Comparison of ENCODE assay signal across 8 cellular contexts in the genomic region with DNA sequence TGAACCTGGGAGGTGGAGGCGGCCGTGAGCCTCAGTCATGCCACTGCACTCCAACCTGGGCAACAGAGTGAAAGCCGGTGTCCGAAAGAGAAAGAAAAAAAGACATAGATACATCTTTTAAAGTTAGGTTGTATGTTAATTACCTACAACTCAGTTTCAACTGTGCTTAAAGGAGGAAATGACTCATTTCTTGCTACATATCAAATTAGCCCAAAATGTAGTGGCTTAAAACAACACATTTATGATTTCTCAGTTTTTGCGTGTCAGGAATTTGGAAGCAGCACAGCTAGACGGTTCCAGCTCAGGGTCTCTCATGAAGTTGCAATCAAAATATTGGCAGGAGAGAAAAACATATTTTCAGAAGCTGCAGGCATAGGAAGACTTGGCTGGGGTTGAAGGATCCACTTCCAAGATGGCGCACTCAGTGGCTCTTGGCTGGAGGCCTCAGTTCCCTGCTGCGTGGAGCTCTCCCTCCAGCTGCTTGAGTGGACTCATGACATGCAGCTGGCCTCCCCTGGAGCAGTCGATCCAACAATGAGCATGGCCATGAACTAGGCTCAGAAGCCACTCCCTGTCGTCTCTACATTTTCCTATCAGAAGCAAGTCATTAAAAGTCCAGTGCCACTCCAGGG. TPM values are rescaled to one million over a fixed set of nuclear protein-coding genes. Genes with fewer than 3 reads are reported as not detected.
A peak's percentile ranks its signal among the peaks of the same experiment; 100 is the strongest.
DNase-seq lines count a peak whose midpoint lies in the region; ATAC-seq and FAIRE-seq lines count a peak whose summit lies in the region.

No MANE protein-coding gene starts in this region.

- peaks cover 0 to 8% (median 0%) of the 10 kb centered on the region in 9 donors for H3K9me3 Mint-ChIP-seq in naive thymus-derived CD8-positive, alpha-beta T cell

- peak overlapping the region; percentile 68 to 98 (median 86) for H3K27ac Mint-ChIP-seq in naive thymus-derived CD8-positive, alpha-beta T cell

- no peak for FAIRE-seq in frontal cortex (lab: Jason Lieb, UNC)

- peak; percentile 62 for DNase-seq in ELR (ENCODE audit: low read depth)
- peak; percentile 59 for DNase-seq in HCEC 1CT
- DNase-seq in SIG-M5 (lab: John Stamatoyannopoulos, UW): peak; percentile 35
- peak in 1 of 10 donors; percentile 20 for DNase-seq in naive thymus-derived CD8-positive, alpha-beta T cell
- DNase-seq in epidermal melanocyte (ENCODE audit: insufficient read length, low spot score): no peak
- DNase-seq in frontal cortex (ENCODE audit: low spot score in 2 of 2): no peak
- DNase-seq in NCI-H345 treated with DMSO at 0.1 percent for 48 hours (lab: John Stamatoyannopoulos, UW; ENCODE audit: unreplicated experiment): no peak

- H3K36me3 Mint-ChIP-seq in naive thymus-derived CD8-positive, alpha-beta T cell: peaks cover 5 to 19% (median 10%) of the 10 kb centered on the region in 3 donors

- peak overlapping the region; percentile 19 for H3K27ac ChIP-seq in cingulate gyrus (ENCODE audit: low read depth, low read length)

- H3K4me3 Mint-ChIP-seq in naive thymus-derived CD8-positive, alpha-beta T cell: peak overlapping the region in 9 of 10 donors; percentile 49 to 84 (median 62)

- peaks cover 11 to 64% (median 37%) of the 10 kb centered on the region in 4 donors for H3K4me1 Mint-ChIP-seq in naive thymus-derived CD8-positive, alpha-beta T cell

- peak in 1 of 2 donors; percentile 29 for ATAC-seq in naive thymus-derived CD8-positive, alpha-beta T cell

- POLR2A ChIA-PET in naive thymus-derived CD8-positive, alpha-beta T cell (lab: Charles Lee): interaction anchor here (0.6 to 1.3 kb wide), 7 partner anchors 8 to 279 kb away, joined by 3 to 5 read pairs (median 3); a partner anchor contains a TSS

- H3K27me3 Mint-ChIP-seq in naive thymus-derived CD8-positive, alpha-beta T cell: no peaks in the 10 kb centered on the region

RNA-seq across cellular contexts. Expression of a gene that starts 7.1 kb away (rescaled TPM):
- 10 to 100 TPM; 17.8 to 22.8 TPM for total RNA-seq in naive thymus-derived CD8-positive, alpha-beta T cell
- polyA plus RNA-seq in naive thymus-derived CD8-positive, alpha-beta T cell: 1 to 10 TPM; 3.2 to 7.7 (median 7.1) TPM
- total RNA-seq in frontal cortex: 28.5 TPM

RNA-seq across cellular contexts. Expression of a gene that starts 59.3 kb away (rescaled TPM):
- 1 to 10 TPM; 1.5 to 1.7 TPM for total RNA-seq in naive thymus-derived CD8-positive, alpha-beta T cell
- polyA plus RNA-seq in naive thymus-derived CD8-positive, alpha-beta T cell: under 1 TPM in 2 of 3 donors, not detected in 1; 0.16 to 0.47 TPM
- total RNA-seq in frontal cortex: 6.9 TPM

Comparison
In these comparisons a context has a peak if more than half of its experiments do, and no peak if none do; other contexts are left out.
1. DNase-seq: peak in ELR (single experiment), HCEC 1CT (single experiment) and SIG-M5 (single experiment); none in epidermal melanocyte (single experiment), frontal cortex (0 of 2) and NCI-H345 treated with DMSO at 0.1 percent for 48 hours (single experiment).